21 cellular contexts compared by ENCODE assay signal in the genomic region with DNA sequence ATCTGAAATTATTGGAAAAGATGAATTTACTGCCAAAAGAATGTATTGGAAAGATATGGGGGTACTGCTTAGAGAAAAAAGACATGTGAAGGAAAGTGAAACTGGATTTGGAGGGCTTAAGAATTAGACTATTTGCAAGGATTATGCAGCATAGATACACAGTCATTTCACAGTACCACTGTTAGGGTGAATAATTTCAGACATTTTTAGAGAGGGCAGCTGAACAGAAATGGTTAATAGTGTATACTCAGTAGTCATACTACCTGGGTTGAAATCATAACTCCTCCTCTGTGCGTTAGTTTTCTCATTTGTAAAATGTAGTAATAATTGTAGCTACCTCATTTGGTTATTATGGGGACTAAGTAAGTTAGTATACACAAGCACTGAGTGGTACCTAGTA.
DNase-seq lines count a peak whose midpoint lies in the region; ATAC-seq and FAIRE-seq lines count a peak whose summit lies in the region.
"Had no signal": no experiment of that assay in that cellular context is flagged by ENCODE, and none has a peak within 500 bp of the region (broad histone marks: within the 10 kb centered on the region; RNA-seq: fewer than 3 reads in every experiment).

No MANE protein-coding gene starts in this region.

- FAIRE-seq in islet of Langerhans (lab: Jason Lieb, UNC) = peak; percentile 9
- FAIRE-seq: keratinocyte had no signal

- ATAC-seq in GM18868 (IDR thresholded peaks at IDR 0.05; ENCODE audit: unreplicated experiment) (peak; percentile 67), GM19452 (IDR thresholded peaks at IDR 0.05; ENCODE audit: unreplicated experiment) (peak; percentile 62), HG03159 (IDR thresholded peaks at IDR 0.05; ENCODE audit: unreplicated experiment) (peak; percentile 73)
- ATAC-seq: CD8-positive, alpha-beta T cell; HCT116; lower lobe of right lung; psoas muscle; WTC11 had no signal

- no peak for DNase-seq in NCI-H1417 (lab: John Stamatoyannopoulos, UW)
- DNase-seq in hypothalamus (lab: John Stamatoyannopoulos, UW) = no peak
- DNase-seq in AG08396 (ENCODE audit: low spot score) = no peak
- DNase-seq: activated T-cell treated with anti-CD3 and anti-CD28 coated beads, Interleukin-2, amount 50 U/mL, for 48 hours; CD8-positive, alpha-beta T cell; DMS79 treated with DMSO at 0.1 percent for 48 hours; foreskin fibroblast; Kasumi-1; lower lobe of right lung; NCI-H1092; NCI-H2081 treated with DMSO at 0.1 percent for 48 hours; psoas muscle; stimulated activated naive CD4-positive, alpha-beta T cell treated with Interleukin-2 at 50 U/mL for 16 hours; tibial artery had no signal
